Comparison of ENCODE assay signal across 28 cellular contexts in the genomic region with DNA sequence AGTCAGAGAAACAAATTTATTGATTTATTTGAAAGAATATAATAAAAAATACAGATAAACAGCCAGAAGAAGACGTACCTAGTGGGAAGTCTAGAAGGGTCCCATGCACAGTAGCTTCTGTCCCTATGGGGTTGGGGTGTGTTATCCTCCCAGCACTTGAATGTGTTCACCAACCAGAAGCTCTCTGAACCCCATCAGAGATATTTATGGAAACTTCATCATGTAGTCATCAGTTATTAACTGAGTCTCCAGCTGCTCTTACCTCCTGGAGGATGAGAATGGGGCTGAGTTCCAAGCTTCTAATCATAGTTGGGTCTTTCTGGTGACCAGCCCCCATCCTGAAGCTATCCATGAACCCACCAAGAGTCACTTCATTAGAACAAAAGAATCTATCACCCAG.
"Had no signal": no experiment of that assay in that cellular context is flagged by ENCODE, and none has a peak within 500 bp of the region (broad histone marks: within the 10 kb centered on the region; RNA-seq: fewer than 3 reads in every experiment).

No MANE protein-coding gene starts in this region.

- H3K27ac ChIP-seq: heart right ventricle, hepatocyte, left lung, lower lobe of right lung, pancreas, prostate gland, spleen, suprapubic skin, thoracic aorta, tibial artery, upper lobe of right lung had no signal

- DNase-seq: heart right ventricle; kidney glomerular epithelial cell; left colon; left lung; lower lobe of right lung; mammary epithelial cell; mesenchymal stem cell; naive thymus-derived CD4-positive, alpha-beta T cell; nucleus accumbens; pancreas; posterior cingulate gyrus; retina; right cardiac atrium; small intestine; spleen; stimulated activated CD4-positive, alpha-beta T cell treated with anti-CD3 and anti-CD28 coated beads, Interleukin-4, amount 100 ng/mL, for 24 hours; stimulated activated naive CD4-positive, alpha-beta T cell; tibial artery; trophoblast cell; upper lobe of right lung had no signal

- ATAC-seq: left colon; left lung; lower lobe of right lung; naive thymus-derived CD4-positive, alpha-beta T cell; natural killer cell treated with Interleukin-12 subunit alpha and Interleukin-12 subunit beta and Interleukin-15 and Interleukin-18, amount 100 ng/mL, for 72 hours; pancreas; right cardiac atrium; sciatic nerve; stimulated activated effector memory CD8-positive, alpha-beta T cell treated with anti-CD3 and anti-CD28 coated beads, Interleukin-12 subunit alpha, Interleukin-12 subunit beta, amount 100 ng/mL, for 72 hours; upper lobe of right lung had no signal

- H3K27ac Mint-ChIP-seq: naive thymus-derived CD4-positive, alpha-beta T cell; natural killer cell treated with Interleukin-12 subunit alpha and Interleukin-12 subunit beta and Interleukin-15 and Interleukin-18, amount 100 ng/mL, for 72 hours; stimulated activated effector memory CD8-positive, alpha-beta T cell treated with anti-CD3 and anti-CD28 coated beads, Interleukin-12 subunit alpha, Interleukin-12 subunit beta, amount 100 ng/mL, for 72 hours; stimulated activated naive CD8-positive, alpha-beta T cell treated with anti-CD3 and anti-CD28 coated beads, Interleukin-15, Interleukin-2, amounts not matched to agents 100 ng/mL and 50 ng/mL, for 24 hours had no signal

- H3K36me3 ChIP-seq: pancreas, prostate gland had no signal

- H3K4me2 ChIP-seq: hepatocyte had no signal

- H3K36me3 Mint-ChIP-seq: natural killer cell treated with Interleukin-12 subunit alpha and Interleukin-12 subunit beta and Interleukin-15 and Interleukin-18, amount 100 ng/mL, for 72 hours had no signal

- H3K27me3 ChIP-seq: heart right ventricle, hepatocyte, left lung, pancreas, spleen, suprapubic skin, tibial artery, upper lobe of right lung had no signal

- H3K4me1 ChIP-seq: left lung, lower lobe of right lung, pancreas, prostate gland, suprapubic skin, upper lobe of right lung had no signal

- H2AFZ ChIP-seq: hepatocyte had no signal

- H3K9me3 ChIP-seq: heart right ventricle, left lung, lower lobe of right lung, pancreas, prostate gland, spleen, suprapubic skin, thoracic aorta, tibial artery, upper lobe of right lung had no signal

- H3K9me3 Mint-ChIP-seq: naive thymus-derived CD4-positive, alpha-beta T cell; natural killer cell treated with Interleukin-12 subunit alpha and Interleukin-12 subunit beta and Interleukin-15 and Interleukin-18, amount 100 ng/mL, for 72 hours; stimulated activated effector memory CD8-positive, alpha-beta T cell treated with anti-CD3 and anti-CD28 coated beads, Interleukin-12 subunit alpha, Interleukin-12 subunit beta, amount 100 ng/mL, for 72 hours; stimulated activated naive CD8-positive, alpha-beta T cell treated with anti-CD3 and anti-CD28 coated beads, Interleukin-15, Interleukin-2, amounts not matched to agents 100 ng/mL and 50 ng/mL, for 24 hours had no signal

- H3K4me3 ChIP-seq: heart right ventricle, hepatocyte, left lung, lower lobe of right lung, pancreas, prostate gland, spleen, suprapubic skin, thoracic aorta, tibial artery, upper lobe of right lung had no signal

- H3K4me3 Mint-ChIP-seq: naive thymus-derived CD4-positive, alpha-beta T cell; natural killer cell treated with Interleukin-12 subunit alpha and Interleukin-12 subunit beta and Interleukin-15 and Interleukin-18, amount 100 ng/mL, for 72 hours; stimulated activated effector memory CD8-positive, alpha-beta T cell treated with anti-CD3 and anti-CD28 coated beads, Interleukin-12 subunit alpha, Interleukin-12 subunit beta, amount 100 ng/mL, for 72 hours; stimulated activated naive CD8-positive, alpha-beta T cell treated with anti-CD3 and anti-CD28 coated beads, Interleukin-15, Interleukin-2, amounts not matched to agents 100 ng/mL and 50 ng/mL, for 24 hours had no signal

- H3K79me2 ChIP-seq: hepatocyte had no signal

- H3K4me1 Mint-ChIP-seq: naive thymus-derived CD4-positive, alpha-beta T cell; stimulated activated effector memory CD8-positive, alpha-beta T cell treated with anti-CD3 and anti-CD28 coated beads, Interleukin-12 subunit alpha, Interleukin-12 subunit beta, amount 100 ng/mL, for 72 hours had no signal

- H3K27me3 Mint-ChIP-seq: naive thymus-derived CD4-positive, alpha-beta T cell; natural killer cell treated with Interleukin-12 subunit alpha and Interleukin-12 subunit beta and Interleukin-15 and Interleukin-18, amount 100 ng/mL, for 72 hours; stimulated activated naive CD8-positive, alpha-beta T cell treated with anti-CD3 and anti-CD28 coated beads, Interleukin-15, Interleukin-2, amounts not matched to agents 100 ng/mL and 50 ng/mL, for 24 hours had no signal
